ENCODE assay signal across 1 cellular context in the genomic region with DNA sequence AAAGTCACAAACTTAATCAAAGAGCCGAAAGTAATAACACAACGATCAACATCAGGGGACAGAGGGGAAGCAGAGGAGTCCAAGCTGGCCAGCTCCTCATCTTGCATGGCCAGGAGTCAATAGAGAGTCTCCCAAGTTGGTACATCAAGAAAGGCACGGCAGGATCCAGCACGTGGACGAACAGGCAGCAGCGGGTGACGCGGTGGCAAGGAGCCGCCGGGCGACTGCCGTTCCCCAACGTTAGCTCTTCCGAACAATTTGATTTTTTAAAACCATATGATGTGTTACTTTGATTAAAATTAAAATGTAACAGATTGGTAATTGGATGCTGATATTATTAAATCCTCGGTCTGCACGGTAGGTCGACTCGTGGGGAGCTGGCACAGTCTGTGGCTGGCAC.
TF ChIP-seq lines count a peak whose summit lies in the region.

No MANE protein-coding gene starts in this region.

TF ChIP-seq in WTC11, 78 proteins besides CTCF, POLR2A, EP300 and RAD21 (continued from another document):
- TF ChIP-seq, protein P1, sequence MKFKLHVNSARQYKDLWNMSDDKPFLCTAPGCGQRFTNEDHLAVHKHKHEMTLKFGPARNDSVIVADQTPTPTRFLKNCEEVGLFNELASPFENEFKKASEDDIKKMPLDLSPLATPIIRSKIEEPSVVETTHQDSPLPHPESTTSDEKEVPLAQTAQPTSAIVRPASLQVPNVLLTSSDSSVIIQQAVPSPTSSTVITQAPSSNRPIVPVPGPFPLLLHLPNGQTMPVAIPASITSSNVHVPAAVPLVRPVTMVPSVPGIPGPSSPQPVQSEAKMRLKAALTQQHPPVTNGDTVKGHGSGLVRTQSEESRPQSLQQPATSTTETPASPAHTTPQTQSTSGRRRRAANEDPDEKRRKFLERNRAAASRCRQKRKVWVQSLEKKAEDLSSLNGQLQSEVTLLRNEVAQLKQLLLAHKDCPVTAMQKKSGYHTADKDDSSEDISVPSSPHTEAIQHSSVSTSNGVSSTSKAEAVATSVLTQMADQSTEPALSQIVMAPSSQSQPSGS (CRISPR knock-in tag; IDR thresholded peaks at IDR 0.05; ENCODE audit: borderline replicate concordance, low read depth) = no peak
- TF ChIP-seq EMX1 (CRISPR knock-in tag; IDR thresholded peaks at IDR 0.05) (no peak), FOXP1 (CRISPR knock-in tag; IDR thresholded peaks at IDR 0.05; ENCODE audit: borderline replicate concordance) (no peak), SOX15 (CRISPR knock-in tag; IDR thresholded peaks at IDR 0.05) (no peak)
- TF ChIP-seq, protein P2, sequence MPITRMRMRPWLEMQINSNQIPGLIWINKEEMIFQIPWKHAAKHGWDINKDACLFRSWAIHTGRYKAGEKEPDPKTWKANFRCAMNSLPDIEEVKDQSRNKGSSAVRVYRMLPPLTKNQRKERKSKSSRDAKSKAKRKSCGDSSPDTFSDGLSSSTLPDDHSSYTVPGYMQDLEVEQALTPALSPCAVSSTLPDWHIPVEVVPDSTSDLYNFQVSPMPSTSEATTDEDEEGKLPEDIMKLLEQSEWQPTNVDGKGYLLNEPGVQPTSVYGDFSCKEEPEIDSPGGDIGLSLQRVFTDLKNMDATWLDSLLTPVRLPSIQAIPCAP (CRISPR knock-in tag; IDR thresholded peaks at IDR 0.05) = no peak
- TF ChIP-seq, protein P3, sequence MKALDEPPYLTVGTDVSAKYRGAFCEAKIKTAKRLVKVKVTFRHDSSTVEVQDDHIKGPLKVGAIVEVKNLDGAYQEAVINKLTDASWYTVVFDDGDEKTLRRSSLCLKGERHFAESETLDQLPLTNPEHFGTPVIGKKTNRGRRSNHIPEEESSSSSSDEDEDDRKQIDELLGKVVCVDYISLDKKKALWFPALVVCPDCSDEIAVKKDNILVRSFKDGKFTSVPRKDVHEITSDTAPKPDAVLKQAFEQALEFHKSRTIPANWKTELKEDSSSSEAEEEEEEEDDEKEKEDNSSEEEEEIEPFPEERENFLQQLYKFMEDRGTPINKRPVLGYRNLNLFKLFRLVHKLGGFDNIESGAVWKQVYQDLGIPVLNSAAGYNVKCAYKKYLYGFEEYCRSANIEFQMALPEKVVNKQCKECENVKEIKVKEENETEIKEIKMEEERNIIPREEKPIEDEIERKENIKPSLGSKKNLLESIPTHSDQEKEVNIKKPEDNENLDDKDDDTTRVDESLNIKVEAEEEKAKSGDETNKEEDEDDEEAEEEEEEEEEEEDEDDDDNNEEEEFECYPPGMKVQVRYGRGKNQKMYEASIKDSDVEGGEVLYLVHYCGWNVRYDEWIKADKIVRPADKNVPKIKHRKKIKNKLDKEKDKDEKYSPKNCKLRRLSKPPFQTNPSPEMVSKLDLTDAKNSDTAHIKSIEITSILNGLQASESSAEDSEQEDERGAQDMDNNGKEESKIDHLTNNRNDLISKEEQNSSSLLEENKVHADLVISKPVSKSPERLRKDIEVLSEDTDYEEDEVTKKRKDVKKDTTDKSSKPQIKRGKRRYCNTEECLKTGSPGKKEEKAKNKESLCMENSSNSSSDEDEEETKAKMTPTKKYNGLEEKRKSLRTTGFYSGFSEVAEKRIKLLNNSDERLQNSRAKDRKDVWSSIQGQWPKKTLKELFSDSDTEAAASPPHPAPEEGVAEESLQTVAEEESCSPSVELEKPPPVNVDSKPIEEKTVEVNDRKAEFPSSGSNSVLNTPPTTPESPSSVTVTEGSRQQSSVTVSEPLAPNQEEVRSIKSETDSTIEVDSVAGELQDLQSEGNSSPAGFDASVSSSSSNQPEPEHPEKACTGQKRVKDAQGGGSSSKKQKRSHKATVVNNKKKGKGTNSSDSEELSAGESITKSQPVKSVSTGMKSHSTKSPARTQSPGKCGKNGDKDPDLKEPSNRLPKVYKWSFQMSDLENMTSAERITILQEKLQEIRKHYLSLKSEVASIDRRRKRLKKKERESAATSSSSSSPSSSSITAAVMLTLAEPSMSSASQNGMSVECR (CRISPR knock-in tag; IDR thresholded peaks at IDR 0.05; ENCODE audit: borderline replicate concordance) = no peak
- TF ChIP-seq, protein P4, sequence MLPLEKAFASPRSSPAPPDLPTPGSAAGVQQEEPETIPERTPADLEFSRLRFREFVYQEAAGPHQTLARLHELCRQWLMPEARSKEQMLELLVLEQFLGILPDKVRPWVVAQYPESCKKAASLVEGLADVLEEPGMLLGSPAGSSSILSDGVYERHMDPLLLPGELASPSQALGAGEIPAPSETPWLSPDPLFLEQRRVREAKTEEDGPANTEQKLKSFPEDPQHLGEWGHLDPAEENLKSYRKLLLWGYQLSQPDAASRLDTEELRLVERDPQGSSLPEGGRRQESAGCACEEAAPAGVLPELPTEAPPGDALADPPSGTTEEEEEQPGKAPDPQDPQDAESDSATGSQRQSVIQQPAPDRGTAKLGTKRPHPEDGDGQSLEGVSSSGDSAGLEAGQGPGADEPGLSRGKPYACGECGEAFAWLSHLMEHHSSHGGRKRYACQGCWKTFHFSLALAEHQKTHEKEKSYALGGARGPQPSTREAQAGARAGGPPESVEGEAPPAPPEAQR (CRISPR knock-in tag; IDR thresholded peaks at IDR 0.05) = no peak
- TF ChIP-seq, protein P5, sequence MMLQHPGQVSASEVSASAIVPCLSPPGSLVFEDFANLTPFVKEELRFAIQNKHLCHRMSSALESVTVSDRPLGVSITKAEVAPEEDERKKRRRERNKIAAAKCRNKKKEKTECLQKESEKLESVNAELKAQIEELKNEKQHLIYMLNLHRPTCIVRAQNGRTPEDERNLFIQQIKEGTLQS (CRISPR knock-in tag; conservative IDR thresholded peaks at IDR 0.05) = no peak
